In the genomic region with DNA sequence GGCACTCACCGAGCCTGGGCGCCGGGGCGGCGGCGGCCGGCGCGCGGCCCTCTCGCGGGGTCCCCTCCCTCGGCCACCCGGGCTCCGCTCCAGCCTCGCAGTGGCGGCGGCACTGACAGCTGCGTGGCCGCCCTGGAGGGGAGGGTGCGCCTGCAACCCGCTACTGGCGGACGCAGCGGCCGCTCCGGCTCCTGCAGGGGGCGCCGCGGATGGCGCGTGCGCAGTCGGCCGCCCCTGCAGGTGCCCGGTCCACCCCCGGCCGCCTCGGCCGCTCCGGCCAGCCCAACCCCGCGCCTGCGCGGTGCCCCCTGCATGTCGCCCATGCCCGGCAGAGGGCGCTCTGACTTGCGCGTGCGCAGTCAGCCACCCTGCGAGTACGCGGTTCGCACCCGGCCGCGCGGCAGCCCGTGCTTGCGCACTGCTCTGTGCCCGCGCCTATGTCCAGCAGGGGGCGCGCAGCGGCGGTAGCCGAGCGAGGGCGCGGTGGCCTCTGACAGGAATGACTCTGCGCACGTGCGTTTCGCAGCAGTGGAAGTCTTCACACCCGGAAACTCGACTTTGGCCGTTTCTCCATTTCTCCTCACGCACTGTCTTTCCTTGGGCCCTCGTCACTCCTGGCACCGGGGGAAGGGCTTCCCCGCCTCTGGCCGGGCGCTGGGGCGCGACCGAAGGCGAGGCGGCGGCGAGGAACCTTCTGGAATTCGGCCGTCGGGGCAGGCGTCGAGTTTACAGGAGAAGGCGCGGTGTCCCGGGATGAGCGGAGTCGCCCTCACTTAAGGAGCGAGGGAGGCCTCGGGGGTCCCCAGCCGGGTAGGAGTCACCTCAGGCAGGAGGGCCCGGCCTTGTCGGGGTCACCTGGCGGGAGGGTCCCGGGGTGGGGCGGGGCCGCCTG, we compare ENCODE assay signal across 1 cellular context.
A peak's percentile ranks its signal among the peaks of the same experiment; 100 is the strongest.
TF ChIP-seq lines count a peak whose summit lies in the region.

A gene (minus strand): TSS at position 165 of the 892 bp plus-strand sequence. CDS start 14,262 bp downstream, outside the sequence.

TF ChIP-seq in HepG2, 621 proteins besides CTCF, POLR2A, EP300 and RAD21 (continued from another document and continues in another):
- TF ChIP-seq, protein P1, sequence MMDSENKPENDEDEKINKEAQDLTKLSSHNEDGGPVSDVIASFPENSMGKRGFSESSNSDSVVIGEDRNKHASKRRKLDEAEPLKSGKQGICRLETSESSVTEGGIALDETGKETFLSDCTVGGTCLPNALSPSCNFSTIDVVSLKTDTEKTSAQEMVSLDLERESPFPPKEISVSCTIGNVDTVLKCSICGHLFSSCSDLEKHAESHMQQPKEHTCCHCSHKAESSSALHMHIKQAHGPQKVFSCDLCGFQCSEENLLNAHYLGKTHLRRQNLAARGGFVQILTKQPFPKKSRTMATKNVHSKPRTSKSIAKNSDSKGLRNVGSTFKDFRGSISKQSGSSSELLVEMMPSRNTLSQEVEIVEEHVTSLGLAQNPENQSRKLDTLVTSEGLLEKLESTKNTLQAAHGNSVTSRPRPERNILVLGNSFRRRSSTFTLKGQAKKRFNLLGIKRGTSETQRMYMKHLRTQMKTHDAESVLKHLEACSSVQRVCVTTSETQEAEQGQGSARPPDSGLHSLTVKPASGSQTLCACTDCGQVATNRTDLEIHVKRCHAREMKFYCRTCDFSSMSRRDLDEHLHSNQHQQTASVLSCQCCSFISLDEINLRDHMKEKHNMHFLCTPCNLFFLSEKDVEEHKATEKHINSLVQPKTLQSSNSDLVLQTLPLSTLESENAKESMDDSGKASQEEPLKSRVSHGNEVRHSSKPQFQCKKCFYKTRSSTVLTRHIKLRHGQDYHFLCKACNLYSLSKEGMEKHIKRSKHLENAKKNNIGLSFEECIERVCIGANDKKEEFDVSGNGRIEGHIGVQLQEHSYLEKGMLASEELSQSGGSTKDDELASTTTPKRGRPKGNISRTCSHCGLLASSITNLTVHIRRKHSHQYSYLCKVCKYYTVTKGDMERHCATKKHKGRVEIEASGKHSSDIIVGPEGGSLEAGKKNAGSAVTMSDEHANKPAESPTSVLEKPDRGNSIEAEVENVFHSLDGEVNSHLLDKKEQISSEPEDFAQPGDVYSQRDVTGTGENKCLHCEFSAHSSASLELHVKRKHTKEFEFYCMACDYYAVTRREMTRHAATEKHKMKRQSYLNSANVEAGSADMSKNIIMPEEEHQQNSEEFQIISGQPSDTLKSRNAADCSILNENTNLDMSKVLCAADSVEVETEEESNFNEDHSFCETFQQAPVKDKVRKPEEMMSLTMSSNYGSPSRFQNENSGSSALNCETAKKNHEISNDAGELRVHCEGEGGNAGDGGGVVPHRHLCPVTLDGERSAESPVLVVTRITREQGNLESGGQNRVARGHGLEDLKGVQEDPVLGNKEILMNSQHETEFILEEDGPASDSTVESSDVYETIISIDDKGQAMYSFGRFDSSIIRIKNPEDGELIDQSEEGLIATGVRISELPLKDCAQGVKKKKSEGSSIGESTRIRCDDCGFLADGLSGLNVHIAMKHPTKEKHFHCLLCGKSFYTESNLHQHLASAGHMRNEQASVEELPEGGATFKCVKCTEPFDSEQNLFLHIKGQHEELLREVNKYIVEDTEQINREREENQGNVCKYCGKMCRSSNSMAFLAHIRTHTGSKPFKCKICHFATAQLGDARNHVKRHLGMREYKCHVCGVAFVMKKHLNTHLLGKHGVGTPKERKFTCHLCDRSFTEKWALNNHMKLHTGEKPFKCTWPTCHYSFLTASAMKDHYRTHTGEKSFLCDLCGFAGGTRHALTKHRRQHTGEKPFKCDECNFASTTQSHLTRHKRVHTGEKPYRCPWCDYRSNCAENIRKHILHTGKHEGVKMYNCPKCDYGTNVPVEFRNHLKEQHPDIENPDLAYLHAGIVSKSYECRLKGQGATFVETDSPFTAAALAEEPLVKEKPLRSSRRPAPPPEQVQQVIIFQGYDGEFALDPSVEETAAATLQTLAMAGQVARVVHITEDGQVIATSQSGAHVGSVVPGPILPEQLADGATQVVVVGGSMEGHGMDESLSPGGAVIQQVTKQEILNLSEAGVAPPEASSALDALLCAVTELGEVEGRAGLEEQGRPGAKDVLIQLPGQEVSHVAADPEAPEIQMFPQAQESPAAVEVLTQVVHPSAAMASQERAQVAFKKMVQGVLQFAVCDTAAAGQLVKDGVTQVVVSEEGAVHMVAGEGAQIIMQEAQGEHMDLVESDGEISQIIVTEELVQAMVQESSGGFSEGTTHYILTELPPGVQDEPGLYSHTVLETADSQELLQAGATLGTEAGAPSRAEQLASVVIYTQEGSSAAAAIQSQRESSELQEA (CRISPR knock-in tag; IDR thresholded peaks at IDR 0.05; ENCODE audit: not compliant biosample characterization) = peak; percentile 99
- TF ChIP-seq ZNF510 (CRISPR knock-in tag; IDR thresholded peaks at IDR 0.05; ENCODE audit: low read depth) = peak; percentile 97; the same call in 1 of the 2 replicates
- peak in 1 of 2 experiments; percentile 93; a peak in 2 of 4 replicates for TF ChIP-seq KLF16 (CRISPR knock-in tag; IDR thresholded peaks at IDR 0.05)
- peak; percentile 95 for TF ChIP-seq ZNF225 (CRISPR knock-in tag; IDR thresholded peaks at IDR 0.05)
- TF ChIP-seq, protein P2, sequence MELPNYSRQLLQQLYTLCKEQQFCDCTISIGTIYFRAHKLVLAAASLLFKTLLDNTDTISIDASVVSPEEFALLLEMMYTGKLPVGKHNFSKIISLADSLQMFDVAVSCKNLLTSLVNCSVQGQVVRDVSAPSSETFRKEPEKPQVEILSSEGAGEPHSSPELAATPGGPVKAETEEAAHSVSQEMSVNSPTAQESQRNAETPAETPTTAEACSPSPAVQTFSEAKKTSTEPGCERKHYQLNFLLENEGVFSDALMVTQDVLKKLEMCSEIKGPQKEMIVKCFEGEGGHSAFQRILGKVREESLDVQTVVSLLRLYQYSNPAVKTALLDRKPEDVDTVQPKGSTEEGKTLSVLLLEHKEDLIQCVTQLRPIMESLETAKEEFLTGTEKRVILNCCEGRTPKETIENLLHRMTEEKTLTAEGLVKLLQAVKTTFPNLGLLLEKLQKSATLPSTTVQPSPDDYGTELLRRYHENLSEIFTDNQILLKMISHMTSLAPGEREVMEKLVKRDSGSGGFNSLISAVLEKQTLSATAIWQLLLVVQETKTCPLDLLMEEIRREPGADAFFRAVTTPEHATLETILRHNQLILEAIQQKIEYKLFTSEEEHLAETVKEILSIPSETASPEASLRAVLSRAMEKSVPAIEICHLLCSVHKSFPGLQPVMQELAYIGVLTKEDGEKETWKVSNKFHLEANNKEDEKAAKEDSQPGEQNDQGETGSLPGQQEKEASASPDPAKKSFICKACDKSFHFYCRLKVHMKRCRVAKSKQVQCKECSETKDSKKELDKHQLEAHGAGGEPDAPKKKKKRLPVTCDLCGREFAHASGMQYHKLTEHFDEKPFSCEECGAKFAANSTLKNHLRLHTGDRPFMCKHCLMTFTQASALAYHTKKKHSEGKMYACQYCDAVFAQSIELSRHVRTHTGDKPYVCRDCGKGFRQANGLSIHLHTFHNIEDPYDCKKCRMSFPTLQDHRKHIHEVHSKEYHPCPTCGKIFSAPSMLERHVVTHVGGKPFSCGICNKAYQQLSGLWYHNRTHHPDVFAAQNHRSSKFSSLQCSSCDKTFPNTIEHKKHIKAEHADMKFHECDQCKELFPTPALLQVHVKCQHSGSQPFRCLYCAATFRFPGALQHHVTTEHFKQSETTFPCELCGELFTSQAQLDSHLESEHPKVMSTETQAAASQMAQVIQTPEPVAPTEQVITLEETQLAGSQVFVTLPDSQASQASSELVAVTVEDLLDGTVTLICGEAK (IDR thresholded peaks at IDR 0.05) = no peak
- TF ChIP-seq, protein P2 (CRISPR knock-in tag; IDR thresholded peaks at IDR 0.05) = peak; percentile 89
- TF ChIP-seq KMT2A (CRISPR knock-in tag; IDR thresholded peaks at IDR 0.05) = peak; percentile 76
- TF ChIP-seq, protein P3, sequence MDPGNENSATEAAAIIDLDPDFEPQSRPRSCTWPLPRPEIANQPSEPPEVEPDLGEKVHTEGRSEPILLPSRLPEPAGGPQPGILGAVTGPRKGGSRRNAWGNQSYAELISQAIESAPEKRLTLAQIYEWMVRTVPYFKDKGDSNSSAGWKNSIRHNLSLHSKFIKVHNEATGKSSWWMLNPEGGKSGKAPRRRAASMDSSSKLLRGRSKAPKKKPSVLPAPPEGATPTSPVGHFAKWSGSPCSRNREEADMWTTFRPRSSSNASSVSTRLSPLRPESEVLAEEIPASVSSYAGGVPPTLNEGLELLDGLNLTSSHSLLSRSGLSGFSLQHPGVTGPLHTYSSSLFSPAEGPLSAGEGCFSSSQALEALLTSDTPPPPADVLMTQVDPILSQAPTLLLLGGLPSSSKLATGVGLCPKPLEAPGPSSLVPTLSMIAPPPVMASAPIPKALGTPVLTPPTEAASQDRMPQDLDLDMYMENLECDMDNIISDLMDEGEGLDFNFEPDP (CRISPR knock-in tag; conservative IDR thresholded peaks at IDR 0.05) = no peak
- TF ChIP-seq AGO1 (IDR thresholded peaks at IDR 0.05; ENCODE audit: low read depth, low read length, poor library complexity, severe bottlenecking) = peak; percentile 22
- peak; percentile 87; the same call in 1 of the 2 replicates for TF ChIP-seq YEATS2 (CRISPR knock-in tag; IDR thresholded peaks at IDR 0.05; ENCODE audit: borderline replicate concordance)
- no peak for TF ChIP-seq KAT2B (IDR thresholded peaks at IDR 0.05; ENCODE audit: borderline replicate concordance, low read depth, low read length)
- TF ChIP-seq, protein P4, sequence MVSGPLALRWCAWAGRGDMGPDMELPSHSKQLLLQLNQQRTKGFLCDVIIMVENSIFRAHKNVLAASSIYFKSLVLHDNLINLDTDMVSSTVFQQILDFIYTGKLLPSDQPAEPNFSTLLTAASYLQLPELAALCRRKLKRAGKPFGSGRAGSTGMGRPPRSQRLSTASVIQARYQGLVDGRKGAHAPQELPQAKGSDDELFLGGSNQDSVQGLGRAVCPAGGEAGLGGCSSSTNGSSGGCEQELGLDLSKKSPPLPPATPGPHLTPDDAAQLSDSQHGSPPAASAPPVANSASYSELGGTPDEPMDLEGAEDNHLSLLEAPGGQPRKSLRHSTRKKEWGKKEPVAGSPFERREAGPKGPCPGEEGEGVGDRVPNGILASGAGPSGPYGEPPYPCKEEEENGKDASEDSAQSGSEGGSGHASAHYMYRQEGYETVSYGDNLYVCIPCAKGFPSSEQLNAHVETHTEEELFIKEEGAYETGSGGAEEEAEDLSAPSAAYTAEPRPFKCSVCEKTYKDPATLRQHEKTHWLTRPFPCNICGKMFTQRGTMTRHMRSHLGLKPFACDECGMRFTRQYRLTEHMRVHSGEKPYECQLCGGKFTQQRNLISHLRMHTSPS (CRISPR knock-in tag; IDR thresholded peaks at IDR 0.05; ENCODE audit: low read depth) = peak; percentile 64
- TF ChIP-seq ZNF33A (CRISPR knock-in tag; IDR thresholded peaks at IDR 0.05; ENCODE audit: borderline replicate concordance) = no peak
- peak; percentile 99 for TF ChIP-seq ZNF44 (CRISPR knock-in tag; IDR thresholded peaks at IDR 0.05)
- TF ChIP-seq RNF2 (conservative IDR thresholded peaks at IDR 0.05; ENCODE audit: low read depth) = peak; percentile 99
- peak; percentile 95 for TF ChIP-seq TOPORS (CRISPR knock-in tag; IDR thresholded peaks at IDR 0.05)
- TF ChIP-seq NCOA5 (CRISPR knock-in tag; IDR thresholded peaks at IDR 0.05) = no peak
- TF ChIP-seq ZNF878 (CRISPR knock-in tag; IDR thresholded peaks at IDR 0.05) = peak; percentile 84
- TF ChIP-seq, protein P5, sequence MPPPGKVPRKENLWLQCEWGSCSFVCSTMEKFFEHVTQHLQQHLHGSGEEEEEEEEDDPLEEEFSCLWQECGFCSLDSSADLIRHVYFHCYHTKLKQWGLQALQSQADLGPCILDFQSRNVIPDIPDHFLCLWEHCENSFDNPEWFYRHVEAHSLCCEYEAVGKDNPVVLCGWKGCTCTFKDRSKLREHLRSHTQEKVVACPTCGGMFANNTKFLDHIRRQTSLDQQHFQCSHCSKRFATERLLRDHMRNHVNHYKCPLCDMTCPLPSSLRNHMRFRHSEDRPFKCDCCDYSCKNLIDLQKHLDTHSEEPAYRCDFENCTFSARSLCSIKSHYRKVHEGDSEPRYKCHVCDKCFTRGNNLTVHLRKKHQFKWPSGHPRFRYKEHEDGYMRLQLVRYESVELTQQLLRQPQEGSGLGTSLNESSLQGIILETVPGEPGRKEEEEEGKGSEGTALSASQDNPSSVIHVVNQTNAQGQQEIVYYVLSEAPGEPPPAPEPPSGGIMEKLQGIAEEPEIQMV (CRISPR knock-in tag; IDR thresholded peaks at IDR 0.05; ENCODE audit: low read depth) = peak; percentile 82; the same call in 1 of the 2 replicates
- no peak for TF ChIP-seq SIX1 (CRISPR knock-in tag; IDR thresholded peaks at IDR 0.05; ENCODE audit: borderline replicate concordance)
- TF ChIP-seq, protein P6, sequence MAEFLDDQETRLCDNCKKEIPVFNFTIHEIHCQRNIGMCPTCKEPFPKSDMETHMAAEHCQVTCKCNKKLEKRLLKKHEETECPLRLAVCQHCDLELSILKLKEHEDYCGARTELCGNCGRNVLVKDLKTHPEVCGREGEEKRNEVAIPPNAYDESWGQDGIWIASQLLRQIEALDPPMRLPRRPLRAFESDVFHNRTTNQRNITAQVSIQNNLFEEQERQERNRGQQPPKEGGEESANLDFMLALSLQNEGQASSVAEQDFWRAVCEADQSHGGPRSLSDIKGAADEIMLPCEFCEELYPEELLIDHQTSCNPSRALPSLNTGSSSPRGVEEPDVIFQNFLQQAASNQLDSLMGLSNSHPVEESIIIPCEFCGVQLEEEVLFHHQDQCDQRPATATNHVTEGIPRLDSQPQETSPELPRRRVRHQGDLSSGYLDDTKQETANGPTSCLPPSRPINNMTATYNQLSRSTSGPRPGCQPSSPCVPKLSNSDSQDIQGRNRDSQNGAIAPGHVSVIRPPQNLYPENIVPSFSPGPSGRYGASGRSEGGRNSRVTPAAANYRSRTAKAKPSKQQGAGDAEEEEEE (CRISPR knock-in tag; IDR thresholded peaks at IDR 0.05; ENCODE audit: borderline replicate concordance) = no peak
- TF ChIP-seq FOSL2 (CRISPR knock-in tag; IDR thresholded peaks at IDR 0.05) = peak; percentile 73
- TF ChIP-seq SNAI1 (CRISPR knock-in tag; IDR thresholded peaks at IDR 0.05; ENCODE audit: borderline replicate concordance) = peak; percentile 94
- TF ChIP-seq ZNF292 (CRISPR knock-in tag; IDR thresholded peaks at IDR 0.05; ENCODE audit: borderline replicate concordance, low read depth) = no peak
- peak; percentile 48 for TF ChIP-seq PTBP1 (IDR thresholded peaks at IDR 0.05; ENCODE audit: low read depth, low read length, poor library complexity, severe bottlenecking)
